In genomic region chr4:81473086-81473396, GRCh38 we compare ENCODE assay signal across 12 cellular contexts. TPM values are rescaled to one million over a fixed set of nuclear protein-coding genes. Genes with fewer than 3 reads are reported as not detected.
DNase-seq lines count a peak whose midpoint lies in the region; ATAC-seq and TF ChIP-seq lines count a peak whose summit lies in the region.
"Had no signal": no experiment of that assay in that cellular context is flagged by ENCODE, and none has a peak within 500 bp of the region (broad histone marks: within the 10 kb centered on the region; RNA-seq: fewer than 3 reads in every experiment).

No MANE protein-coding gene starts in this region.

- H3K36me3 ChIP-seq in naive thymus-derived CD4-positive, alpha-beta T cell (ENCODE audit: control insufficient read depth in 2 of 3, insufficient read depth in 3 of 3, low read length in 3 of 3) = peaks cover 0 to 6% (median 0%) of the 10 kb centered on the region in 3 experiments

- peaks cover 13 to 18% of the 10 kb centered on the region in 2 donors for H3K4me1 ChIP-seq in naive thymus-derived CD4-positive, alpha-beta T cell (ENCODE audit: control insufficient read depth in 2 of 2, insufficient read depth in 2 of 2, low read length in 2 of 2)

- H3K27ac ChIP-seq in naive thymus-derived CD4-positive, alpha-beta T cell (ENCODE audit: low read depth, low read length) = peak overlapping the region; percentile 96
- H3K27ac ChIP-seq: GM23248 had no signal

- no peaks in the 10 kb centered on the region for H3K27me3 ChIP-seq in naive thymus-derived CD4-positive, alpha-beta T cell (ENCODE audit: control insufficient read depth in 2 of 2, insufficient read depth in 2 of 2, low read length in 2 of 2)
- H3K27me3 ChIP-seq: dorsolateral prefrontal cortex had no signal

- H3K9me3 ChIP-seq in naive thymus-derived CD4-positive, alpha-beta T cell (ENCODE audit: control insufficient read depth in 2 of 3, low read length in 3 of 3) = no peaks in the 10 kb centered on the region

- H3K4me1 Mint-ChIP-seq in activated naive CD4-positive, alpha-beta T cell treated with anti-CD3 and anti-CD28 coated beads, Interleukin-2, amount 10 ng/mL, durations not matched to agents 7 days and 5 days = peaks cover 29% of the 10 kb centered on the region
- H3K4me1 Mint-ChIP-seq in activated T-helper 17 cell treated with anti-CD3 and anti-CD28 coated beads, Interleukin-2, amount 50 U/mL, for 72 hours = peaks cover 23% of the 10 kb centered on the region
- H3K4me1 Mint-ChIP-seq in naive thymus-derived CD4-positive, alpha-beta T cell = peaks cover 29 to 44% (median 36%) of the 10 kb centered on the region in 7 donors
- peaks cover 17% of the 10 kb centered on the region for H3K4me1 Mint-ChIP-seq in type B pancreatic cell (ENCODE audit: unreplicated experiment)

- ATAC-seq in activated T-helper 17 cell treated with anti-CD3 and anti-CD28 coated beads, Interleukin-2, amount 50 U/mL, for 72 hours (replicated peaks) = no peak
- ATAC-seq in naive thymus-derived CD4-positive, alpha-beta T cell = no peak
- ATAC-seq in HG03460 (IDR thresholded peaks at IDR 0.05; ENCODE audit: unreplicated experiment) = no peak

- TF ChIP-seq CTCF in type B pancreatic cell (conservative IDR thresholded peaks at IDR 0.05) = no peak

- no peaks in the 10 kb centered on the region for H3K9me3 Mint-ChIP-seq in activated naive CD4-positive, alpha-beta T cell treated with anti-CD3 and anti-CD28 coated beads, Interleukin-2, amount 10 ng/mL, durations not matched to agents 7 days and 5 days
- no peaks in the 10 kb centered on the region for H3K9me3 Mint-ChIP-seq in activated T-helper 17 cell treated with anti-CD3 and anti-CD28 coated beads, Interleukin-2, amount 50 U/mL, for 72 hours
- peaks cover 0 to 3% (median 0%) of the 10 kb centered on the region in 11 donors for H3K9me3 Mint-ChIP-seq in naive thymus-derived CD4-positive, alpha-beta T cell
- H3K9me3 Mint-ChIP-seq in type B pancreatic cell = no peaks in the 10 kb centered on the region

- H3K36me3 Mint-ChIP-seq in activated naive CD4-positive, alpha-beta T cell treated with anti-CD3 and anti-CD28 coated beads, Interleukin-2, amount 10 ng/mL, durations not matched to agents 7 days and 5 days = no peaks in the 10 kb centered on the region
- H3K36me3 Mint-ChIP-seq in activated T-helper 17 cell treated with anti-CD3 and anti-CD28 coated beads, Interleukin-2, amount 50 U/mL, for 72 hours (ENCODE audit: low read depth) = no peaks in the 10 kb centered on the region
- H3K36me3 Mint-ChIP-seq in naive thymus-derived CD4-positive, alpha-beta T cell = peaks cover 0 to 5% (median 0%) of the 10 kb centered on the region in 5 donors
- H3K36me3 Mint-ChIP-seq in type B pancreatic cell = no peaks in the 10 kb centered on the region

- H3K4me3 ChIP-seq in naive thymus-derived CD4-positive, alpha-beta T cell (ENCODE audit: low read length) = peak overlapping the region; percentile 96

- CTCF ChIA-PET in activated naive CD4-positive, alpha-beta T cell treated with anti-CD3 and anti-CD28 coated beads, Interleukin-2, amount 10 ng/mL, durations not matched to agents 7 days and 5 days (lab: Charles Lee) = no interaction called here
- CTCF ChIA-PET in naive thymus-derived CD4-positive, alpha-beta T cell (lab: Charles Lee) = interaction anchor here (0.5 to 4.5 kb wide), 8 partner anchors 18 to 372 kb away, joined by 3 to 29 read pairs (median 4); no protein-coding TSS in a partner anchor

- POLR2A ChIA-PET in naive thymus-derived CD4-positive, alpha-beta T cell (lab: Charles Lee) = interaction anchor here (0.5 to 5.4 kb wide), 8 partner anchors 11 to 313 kb away, joined by 3 to 59 read pairs (median 4); no protein-coding TSS in a partner anchor

- DNase-seq in activated naive CD4-positive, alpha-beta T cell treated with anti-CD3 and anti-CD28 coated beads, Interleukin-2, amount 10 ng/mL, durations not matched to agents 7 days and 5 days = no peak
- DNase-seq in activated naive CD4-positive, alpha-beta T cell treated with Interleukin-2 at 50 U/mL for 16 hours = no peak
- no peak for DNase-seq in naive thymus-derived CD4-positive, alpha-beta T cell
- DNase-seq in type B pancreatic cell (ENCODE audit: extremely low spot score, unreplicated experiment) = no peak
- DNase-seq in cortex of kidney (lab: John Stamatoyannopoulos, UW) = no peak
- DNase-seq in 8988T = no peak
- DNase-seq: dorsolateral prefrontal cortex; foreskin melanocyte; GM23248; stimulated activated CD4-positive, alpha-beta T cell treated with anti-CD3 and anti-CD28 coated beads, Interleukin-2, amount 100 ng/mL, for 24 hours had no signal

- intact Hi-C loops in naive thymus-derived CD4-positive, alpha-beta T cell (cut with micrococcal nuclease) = loop anchor here (5.0 to 10.0 kb wide), 6 partner anchors 981 to 1982 kb away; partner anchors contain the start of genes HELQ (in 1 of the 2), MRPS18C (in 1 of the 2), PLAC8 (in 1 of the 2) and SEC31A (in 1 of the 2)

- peak overlapping the region; percentile 92 for H3K27ac Mint-ChIP-seq in activated naive CD4-positive, alpha-beta T cell treated with anti-CD3 and anti-CD28 coated beads, Interleukin-2, amount 10 ng/mL, durations not matched to agents 7 days and 5 days
- H3K27ac Mint-ChIP-seq in activated T-helper 17 cell treated with anti-CD3 and anti-CD28 coated beads, Interleukin-2, amount 50 U/mL, for 72 hours = peak overlapping the region; percentile 1
- peak overlapping the region; percentile 64 to 100 (median 97) for H3K27ac Mint-ChIP-seq in naive thymus-derived CD4-positive, alpha-beta T cell
- H3K27ac Mint-ChIP-seq in type B pancreatic cell = peak overlapping the region; percentile 61

- peak overlapping the region; percentile 40 for H3K4me3 Mint-ChIP-seq in activated naive CD4-positive, alpha-beta T cell treated with anti-CD3 and anti-CD28 coated beads, Interleukin-2, amount 10 ng/mL, durations not matched to agents 7 days and 5 days
- peak overlapping the region; percentile 91 for H3K4me3 Mint-ChIP-seq in activated T-helper 17 cell treated with anti-CD3 and anti-CD28 coated beads, Interleukin-2, amount 50 U/mL, for 72 hours
- H3K4me3 Mint-ChIP-seq in naive thymus-derived CD4-positive, alpha-beta T cell = peak overlapping the region; percentile 28 to 98 (median 94)
- H3K4me3 Mint-ChIP-seq in type B pancreatic cell = peak overlapping the region; percentile 42

- peaks cover 15% of the 10 kb centered on the region for H3K27me3 Mint-ChIP-seq in activated naive CD4-positive, alpha-beta T cell treated with anti-CD3 and anti-CD28 coated beads, Interleukin-2, amount 10 ng/mL, durations not matched to agents 7 days and 5 days
- no peaks in the 10 kb centered on the region for H3K27me3 Mint-ChIP-seq in activated T-helper 17 cell treated with anti-CD3 and anti-CD28 coated beads, Interleukin-2, amount 50 U/mL, for 72 hours
- H3K27me3 Mint-ChIP-seq in naive thymus-derived CD4-positive, alpha-beta T cell = peaks cover 0 to 17% (median 0%) of the 10 kb centered on the region in 5 donors
- H3K27me3 Mint-ChIP-seq in type B pancreatic cell = peaks cover 27% of the 10 kb centered on the region

RNA-seq across cellular contexts. Expression of gene RASGEF1B, which starts 1.3 kb away (rescaled TPM):
- 1 to 10 TPM in 1 of 2 donors, under 1 TPM in 1; 0.61 to 8.1 TPM for total RNA-seq in activated T-helper 17 cell treated with anti-CD3 and anti-CD28 coated beads, Interleukin-2, amount 50 U/mL, for 72 hours
- 10 to 100 TPM in 4 of 5 experiments, 1 to 10 TPM in 1; 1.1 to 82.5 (median 11.5) TPM for total RNA-seq in naive thymus-derived CD4-positive, alpha-beta T cell
- 1 to 10 TPM; 5.2 to 8.1 TPM for polyA plus RNA-seq in naive thymus-derived CD4-positive, alpha-beta T cell
- 8.3 and 11.0 TPM in 2 replicates for total RNA-seq in type B pancreatic cell (ENCODE audit: low replicate concordance)
- total RNA-seq: GM23248 had no signal

Comparison
In these comparisons a context has a peak if more than half of its experiments do, and no peak if none do; other contexts are left out.
1. H3K27ac Mint-ChIP-seq: peak in every context shown above with its lines; median percentile 97 in naive thymus-derived CD4-positive, alpha-beta T cell; 92 in activated naive CD4-positive, alpha-beta T cell treated with anti-CD3 and anti-CD28 coated beads, Interleukin-2, amount 10 ng/mL, durations not matched to agents 7 days and 5 days; 61 in type B pancreatic cell; 1 in activated T-helper 17 cell treated with anti-CD3 and anti-CD28 coated beads, Interleukin-2, amount 50 U/mL, for 72 hours.
2. H3K4me3 Mint-ChIP-seq: peak in every context shown above with its lines; median percentile 94 in naive thymus-derived CD4-positive, alpha-beta T cell; 91 in activated T-helper 17 cell treated with anti-CD3 and anti-CD28 coated beads, Interleukin-2, amount 50 U/mL, for 72 hours; 42 in type B pancreatic cell; 40 in activated naive CD4-positive, alpha-beta T cell treated with anti-CD3 and anti-CD28 coated beads, Interleukin-2, amount 10 ng/mL, durations not matched to agents 7 days and 5 days.